In genomic region chr6:82363368-82364086, GRCh38 we compare ENCODE assay signal across 8 cellular contexts. TPM values are rescaled to one million over a fixed set of nuclear protein-coding genes. Genes with fewer than 3 reads are reported as not detected.
DNase-seq lines count a peak whose midpoint lies in the region; ATAC-seq, FAIRE-seq and TF ChIP-seq lines count a peak whose summit lies in the region.

TSS of gene TPBG (plus strand) at chr6:82363817. CDS start at chr6:82364962, 1,145 bp downstream.

- peak; percentile 55; the same call in 1 of the 2 replicates for TF ChIP-seq POLR2A in GM12892 (IDR thresholded peaks at IDR 0.05; ENCODE audit: low read depth, low read length)

- POLR2A ChIA-PET in AG04449 (lab: Yijun Ruan, JAX): interaction anchor here (1.0 to 2.0 kb wide), 5 partner anchors 9 to 702 kb away, joined by 3 to 16 read pairs (median 3); partner anchors contain the start of gene UBE3D

- H3K4me3 ChIP-seq in AG04449 (ENCODE audit: low read depth, low read length) (peak within 1 kb of the TSS; percentile 84), bronchial epithelial cell (ENCODE audit: low read depth, low read length) (peak within 1 kb of the TSS; percentile 90), skeletal muscle satellite cell (ENCODE audit: low read length) (peak within 1 kb of the TSS; percentile 97)

- peak within 1 kb of the TSS; percentile 84 for H3K9ac ChIP-seq in skeletal muscle satellite cell (ENCODE audit: low read depth, low read length)

- peak; percentile 37 for TF ChIP-seq CTCF in AG04449 (IDR thresholded peaks at IDR 0.05; ENCODE audit: insufficient read depth, low read length, missing control alignments)
- TF ChIP-seq CTCF in bronchial epithelial cell (IDR thresholded peaks at IDR 0.05; ENCODE audit: insufficient read depth, low read length, severe bottlenecking): peak; percentile 49

- peak within 1 kb of the TSS; percentile 85 for H3K4me2 ChIP-seq in skeletal muscle satellite cell (ENCODE audit: low read length)

- DNase-seq in AG04449 (ENCODE audit: low read depth, low spot score) (no peak), GM12892 (ENCODE audit: insufficient read length) (peak; percentile 31), SHP77 (lab: John Stamatoyannopoulos, UW) (peak; percentile 59 to 60), bronchial epithelial cell (ENCODE audit: low read depth) (peak; percentile 84), iPS-NIHi7 (ENCODE audit: extremely low spot score) (peak; percentile 78), NCI-H2107 treated with DMSO at 0.1 percent for 48 hours (lab: John Stamatoyannopoulos, UW; ENCODE audit: unreplicated experiment) (no peak)

- H3K9me3 ChIP-seq in skeletal muscle satellite cell (replicated peaks; ENCODE audit: low read length): no peaks in the 10 kb centered on the region

- peaks cover 20% of the 10 kb centered on the region for H3K4me1 ChIP-seq in skeletal muscle satellite cell (ENCODE audit: control insufficient read depth, insufficient read depth, low read length)

- H3K36me3 ChIP-seq in bronchial epithelial cell (ENCODE audit: control insufficient read depth, insufficient read depth, low read length) (peaks cover 4% of the 10 kb centered on the region), skeletal muscle satellite cell (ENCODE audit: insufficient read depth, low read length) (peaks cover 13% of the 10 kb centered on the region)

- H3K27me3 ChIP-seq in bronchial epithelial cell (ENCODE audit: control insufficient read depth, insufficient read depth, low read length): no peaks in the 10 kb centered on the region
- peaks cover 9% of the 10 kb centered on the region for H3K27me3 ChIP-seq in skeletal muscle satellite cell (ENCODE audit: control insufficient read depth, insufficient read depth, low read length)

- peak; percentile 46 for ATAC-seq in HG03342 (IDR thresholded peaks at IDR 0.05; ENCODE audit: unreplicated experiment)

- CTCF ChIA-PET in AG04449 (lab: Yijun Ruan, JAX): interaction anchor here (0.8 to 2.5 kb wide), 6 partner anchors 9 to 694 kb away, joined by 3 to 10 read pairs (median 4); no protein-coding TSS in a partner anchor

- FAIRE-seq in GM12892 (lab: Jason Lieb, UNC) (peak; percentile 81), bronchial epithelial cell (lab: Jason Lieb, UNC) (peak; percentile 7)

RNA-seq across cellular contexts. Expression of gene TPBG, which starts in this region (rescaled TPM):
- 2.8 TPM for polyA plus RNA-seq in GM12892 (2012; ENCODE audit: missing spikeins)
- 120 and 121 TPM in 2 replicates for total RNA-seq in bronchial epithelial cell
- 103 and 110 TPM in 2 replicates for total RNA-seq in skeletal muscle satellite cell (2012; rRNA removed)

Comparison
In these comparisons a context has a peak if more than half of its experiments do, and no peak if none do; other contexts are left out.
1. DNase-seq: peak in GM12892 (single experiment), SHP77 (2 of 2), bronchial epithelial cell (single experiment) and iPS-NIHi7 (single experiment); none in AG04449 (single experiment) and NCI-H2107 treated with DMSO at 0.1 percent for 48 hours (single experiment).
2. Peak in every context shown above with its lines, with median percentiles within 50 percentile points of each other: H3K4me3 ChIP-seq.